Comparison of ENCODE assay signal across 23 cellular contexts in genomic region chr2:76256689-76257088, GRCh38.
A peak's percentile ranks its signal among the peaks of the same experiment; 100 is the strongest.
DNase-seq lines count a peak whose midpoint lies in the region; ATAC-seq and TF ChIP-seq lines count a peak whose summit lies in the region.
"Had no signal": no experiment of that assay in that cellular context is flagged by ENCODE, and none has a peak within 500 bp of the region (broad histone marks: within the 10 kb centered on the region; RNA-seq: fewer than 3 reads in every experiment).

No MANE protein-coding gene starts in this region.

- no peak overlapping the region for H3K27ac Mint-ChIP-seq in MCF 10A (ENCODE audit: low read depth, unreplicated experiment)
- H3K27ac Mint-ChIP-seq: B cell, CD14-positive monocyte, H9 had no signal

- no peaks in the 10 kb centered on the region for H3K9me3 Mint-ChIP-seq in MCF 10A (ENCODE audit: unreplicated experiment)
- H3K9me3 Mint-ChIP-seq: H9 had no signal

- BruUV-seq in MCF 10A (replicated peaks; lab: Mats Ljungman, UMichigan), result no TSS peak

- H3K4me3 Mint-ChIP-seq in MCF 10A (ENCODE audit: unreplicated experiment), result no peak overlapping the region
- H3K4me3 Mint-ChIP-seq: B cell, CD14-positive monocyte, H9 had no signal

- no CpG with 5 or more reads among the region's 2 CpGs for WGBS in neuronal stem cell (ENCODE audit: extremely low coverage in 2 of 2, insufficient read length in 2 of 2, insufficient replicate concordance in 1 of 2), 2 donors

- no peak overlapping the region for H3K14ac ChIP-seq in neuronal stem cell (ENCODE audit: low read length)

- no peak overlapping the region for H3K18ac ChIP-seq in neuronal stem cell (ENCODE audit: low read length)

- no peak overlapping the region for H2BK15ac ChIP-seq in neuronal stem cell (ENCODE audit: low read length)

- peaks cover 33% of the 10 kb centered on the region for H3K27me3 Mint-ChIP-seq in MCF 10A (ENCODE audit: insufficient read depth, unreplicated experiment)
- H3K27me3 Mint-ChIP-seq: B cell had no signal

- H3K36me3 ChIP-seq in breast epithelium (no peaks in the 10 kb centered on the region), RWPE2 (ENCODE audit: low read depth) (no peaks in the 10 kb centered on the region), neuronal stem cell (replicated peaks in 1 of 2; ENCODE audit: control insufficient read depth in 2 of 2, insufficient read depth in 2 of 2, low read length in 2 of 2) (no peaks in the 10 kb centered on the region)
- H3K36me3 ChIP-seq: MG63 had no signal

- ATAC-seq in RWPE2 (ENCODE audit: low read depth) (peak; percentile 36; the same call in 2 of the 3 replicates), GM18519 (IDR thresholded peaks at IDR 0.05; ENCODE audit: low FRiP score, unreplicated experiment) (no peak)

- DNase-seq in MCF 10A (ENCODE audit: unreplicated experiment) (peak; percentile 57), breast epithelium (ENCODE audit: low spot score in 2 of 2) (no peak), RWPE2 (ENCODE audit: low spot score) (no peak), epithelial cell of esophagus (ENCODE audit: low read depth) (peak; percentile 42), neuronal stem cell (ENCODE audit: low spot score) (no peak), NCI-H1092 treated with DMSO at 0.1 percent for 48 hours (lab: John Stamatoyannopoulos, UW) (no peak), HuH-7 (ENCODE audit: low spot score) (no peak)
- DNase-seq: DMS79, H9, Karpas-422, MG63, NCI-H1436, NCI-H187 treated with DMSO at 0.1 percent for 48 hours, NCI-H2107, NCI-H2227 treated with DMSO at 0.1 percent for 48 hours, NCI-H510A treated with DMSO at 0.1 percent for 48 hours, Right ventricle myocardium superior, SW 1271 had no signal

- H3K27me3 ChIP-seq in breast epithelium (no peaks in the 10 kb centered on the region), RWPE2 (ENCODE audit: insufficient read depth, poor library complexity, severe bottlenecking) (peaks cover 9% of the 10 kb centered on the region), neuronal stem cell (ENCODE audit: control insufficient read depth in 3 of 3, insufficient read depth in 3 of 3, low read depth in 1 of 3, low read length in 3 of 3) (no peaks in the 10 kb centered on the region)
- H3K27me3 ChIP-seq: MG63 had no signal

- intact Hi-C loops in MCF 10A (cut with micrococcal nuclease) (loop anchor here (10.0 kb wide), 1 partner anchor 472 kb away; no protein-coding TSS in a partner anchor), breast epithelium (cut with DNase I; ENCODE audit: low total_unique reads) (no loop called here)

- H3K4me1 Mint-ChIP-seq in MCF 10A (ENCODE audit: insufficient read depth, unreplicated experiment), result no peaks in the 10 kb centered on the region
- H3K4me1 Mint-ChIP-seq: B cell, CD14-positive monocyte, H9 had no signal

- H3K79me1 ChIP-seq in neuronal stem cell (ENCODE audit: low read depth, low read length), result no peaks in the 10 kb centered on the region

- H4K8ac ChIP-seq in neuronal stem cell (ENCODE audit: low read depth, low read length), result no peak overlapping the region

- no peak overlapping the region for H4K91ac ChIP-seq in neuronal stem cell (ENCODE audit: low read depth, low read length, poor library complexity)

- no peaks in the 10 kb centered on the region for H3K36me3 Mint-ChIP-seq in MCF 10A (ENCODE audit: insufficient read depth, unreplicated experiment)
- H3K36me3 Mint-ChIP-seq: CD14-positive monocyte had no signal

- H2BK12ac ChIP-seq in neuronal stem cell (ENCODE audit: low read length), result no peak overlapping the region

- H3K4me3 ChIP-seq in breast epithelium, result no peak overlapping the region
- no peak overlapping the region for H3K4me3 ChIP-seq in RWPE2 (ENCODE audit: severe bottlenecking)
- H3K4me3 ChIP-seq in epithelial cell of esophagus (ENCODE audit: low read length), result no peak overlapping the region
- H3K4me3 ChIP-seq in neuronal stem cell (ENCODE audit: low read length in 2 of 2), result no peak overlapping the region
- H3K4me3 ChIP-seq: A549, MG63, SK-N-MC had no signal

- CTCF ChIA-PET in MCF 10A (lab: Yijun Ruan, JAX), result no interaction called here

- H3K23ac ChIP-seq in neuronal stem cell (ENCODE audit: low read depth, low read length, poor library complexity), result no peak overlapping the region

- no peak overlapping the region for H3K9ac ChIP-seq in neuronal stem cell (ENCODE audit: low read depth, low read length, poor library complexity)

- TF ChIP-seq CTCF in MCF 10A (IDR thresholded peaks at IDR 0.05; ENCODE audit: unreplicated experiment) (no peak), breast epithelium (IDR thresholded peaks at IDR 0.05) (no peak), RWPE2 (IDR thresholded peaks at IDR 0.05; ENCODE audit: poor library complexity, severe bottlenecking) (no peak), epithelial cell of esophagus (IDR thresholded peaks at IDR 0.05; ENCODE audit: insufficient read depth, low read depth, low read length, missing control alignments) (no peak)

- H3K4me2 ChIP-seq in neuronal stem cell (ENCODE audit: insufficient read depth, low read length, poor library complexity, severe bottlenecking), result no peak overlapping the region
- H3K4me2 ChIP-seq: A549 had no signal

- no peak overlapping the region for H2AK5ac ChIP-seq in neuronal stem cell (ENCODE audit: low read depth, low read length)

- H3K4me1 ChIP-seq in breast epithelium (no peaks in the 10 kb centered on the region), RWPE2 (ENCODE audit: insufficient read depth, poor library complexity, severe bottlenecking) (no peaks in the 10 kb centered on the region), neuronal stem cell (ENCODE audit: control insufficient read depth in 2 of 2, insufficient read depth in 1 of 2, low read depth in 1 of 2, low read length in 2 of 2) (peaks cover 0 to 8% of the 10 kb centered on the region in 2 donors)
- H3K4me1 ChIP-seq: A549 had no signal

- POLR2A ChIA-PET in MCF 10A (lab: Yijun Ruan, JAX), result no interaction called here

- H3K27ac ChIP-seq in breast epithelium (no peak overlapping the region), RWPE2 (ENCODE audit: poor library complexity, severe bottlenecking) (no peak overlapping the region), neuronal stem cell (replicated peaks; ENCODE audit: low read length) (no peak overlapping the region)
- H3K27ac ChIP-seq: A549, SK-N-MC had no signal

- H2AFZ ChIP-seq in neuronal stem cell (ENCODE audit: low read length), result peak overlapping the region; percentile 67

- no peaks in the 10 kb centered on the region for H3K9me3 ChIP-seq in breast epithelium
- H3K9me3 ChIP-seq in RWPE2 (ENCODE audit: severe bottlenecking), result no peaks in the 10 kb centered on the region
- H3K9me3 ChIP-seq in neuronal stem cell (replicated peaks in 1 of 2; ENCODE audit: control insufficient read depth in 2 of 2, insufficient read depth in 1 of 2, low read depth in 1 of 2, low read length in 2 of 2), result no peaks in the 10 kb centered on the region
- H3K9me3 ChIP-seq: MG63 had no signal

- TF ChIP-seq POLR2A in breast epithelium (IDR thresholded peaks at IDR 0.05), result no peak

- H2BK5ac ChIP-seq in neuronal stem cell (ENCODE audit: low read length), result no peak overlapping the region

- H3K4ac ChIP-seq in neuronal stem cell (ENCODE audit: low read length), result no peak overlapping the region

- no peak overlapping the region for H2BK120ac ChIP-seq in neuronal stem cell (ENCODE audit: low read depth, low read length)

Comparison
In these comparisons a context has a peak if more than half of its experiments do, and no peak if none do; other contexts are left out.
1. DNase-seq: peak in MCF 10A (single experiment) and epithelial cell of esophagus (single experiment); none in breast epithelium (0 of 2), RWPE2 (single experiment), neuronal stem cell (single experiment), NCI-H1092 treated with DMSO at 0.1 percent for 48 hours (single experiment) and HuH-7 (single experiment).